11 cellular contexts compared by ENCODE assay signal in genomic region chr17:44967026-44967906, GRCh38. TPM values are rescaled to one million over a fixed set of nuclear protein-coding genes. Genes with fewer than 3 reads are reported as not detected.
A peak's percentile ranks its signal among the peaks of the same experiment; 100 is the strongest.
DNase-seq lines count a peak whose midpoint lies in the region; ATAC-seq and TF ChIP-seq lines count a peak whose summit lies in the region.
"Had no signal": no experiment of that assay in that cellular context is flagged by ENCODE, and none has a peak within 500 bp of the region (broad histone marks: within the 10 kb centered on the region; RNA-seq: fewer than 3 reads in every experiment).

No MANE protein-coding gene starts in this region.

- TF ChIP-seq POLR2A in esophagus muscularis mucosa (IDR thresholded peaks at IDR 0.05; ENCODE audit: low read depth) = no peak

- no peak overlapping the region for H3K27ac ChIP-seq in HUES48 (ENCODE audit: low read depth, low read length)
- no peak overlapping the region for H3K27ac ChIP-seq in esophagus muscularis mucosa (replicated peaks in 1 of 4)
- H3K27ac ChIP-seq in substantia nigra (ENCODE audit: low read depth, low read length, poor library complexity, severe bottlenecking) = no peak overlapping the region
- H3K27ac ChIP-seq: parathyroid adenoma had no signal

- H3K9me3 Mint-ChIP-seq in osteocyte (ENCODE audit: unreplicated experiment) = no peaks in the 10 kb centered on the region

- H3K9me3 ChIP-seq in HUES48 (ENCODE audit: control insufficient read depth, insufficient read depth, low read length) = no peaks in the 10 kb centered on the region
- H3K9me3 ChIP-seq in esophagus muscularis mucosa = no peaks in the 10 kb centered on the region

- TF ChIP-seq CTCF in esophagus muscularis mucosa (IDR thresholded peaks at IDR 0.05) (no peak), retinal pigment epithelial cell (conservative IDR thresholded peaks at IDR 0.05; ENCODE audit: low read depth, low read length) (no peak), osteocyte (IDR thresholded peaks at IDR 0.05) (no peak)

- DNase-seq in NCI-H2227 (lab: John Stamatoyannopoulos, UW; ENCODE audit: unreplicated experiment) (peak; percentile 58), NCI-H2227 treated with DMSO at 0.1 percent for 48 hours (lab: John Stamatoyannopoulos, UW) (no peak), esophagus muscularis mucosa (ENCODE audit: extremely low spot score) (no peak), retinal pigment epithelial cell (ENCODE audit: low read depth) (no peak), substantia nigra (lab: John Stamatoyannopoulos, UW) (no peak), osteocyte (ENCODE audit: extremely low spot score, unreplicated experiment) (no peak)

- no peaks in the 10 kb centered on the region for H3K36me3 Mint-ChIP-seq in osteocyte (ENCODE audit: unreplicated experiment)

- H3K9ac ChIP-seq in HUES48 (ENCODE audit: low read depth, low read length) = no peak overlapping the region
- H3K9ac ChIP-seq: parathyroid adenoma had no signal

- intact Hi-C loops in esophagus muscularis mucosa (cut with DNase I) = no loop called here

- H3K27ac Mint-ChIP-seq in osteocyte (ENCODE audit: unreplicated experiment) = no peak overlapping the region

- H3K4me1 Mint-ChIP-seq in osteocyte (ENCODE audit: unreplicated experiment) = peaks cover 16% of the 10 kb centered on the region

- H3K4me1 ChIP-seq in HUES48 (ENCODE audit: control insufficient read depth, insufficient read depth, low read length) (peaks cover 24% of the 10 kb centered on the region), esophagus muscularis mucosa (peaks cover 23 to 48% (median 45%) of the 10 kb centered on the region in 4 donors)
- H3K4me1 ChIP-seq: parathyroid adenoma had no signal

- peaks cover 31% of the 10 kb centered on the region for H3K27me3 Mint-ChIP-seq in osteocyte (ENCODE audit: unreplicated experiment)

- TF ChIP-seq EP300 in esophagus muscularis mucosa (IDR thresholded peaks at IDR 0.05) = no peak

- no peaks in the 10 kb centered on the region for H3K36me3 ChIP-seq in HUES48 (ENCODE audit: control insufficient read depth, insufficient read depth, low read length)
- no peaks in the 10 kb centered on the region for H3K36me3 ChIP-seq in esophagus muscularis mucosa

- no peak for ATAC-seq in GM21367 (IDR thresholded peaks at IDR 0.05; ENCODE audit: unreplicated experiment)

- H3K4me3 Mint-ChIP-seq in osteocyte (ENCODE audit: unreplicated experiment) = no peak overlapping the region

- H3K27me3 ChIP-seq in HUES48 (ENCODE audit: control insufficient read depth, insufficient read depth, low read length) (peaks cover 54% of the 10 kb centered on the region), esophagus muscularis mucosa (peaks cover 8 to 57% (median 21%) of the 10 kb centered on the region in 4 donors)

- H3K4me3 ChIP-seq in HUES48 (ENCODE audit: low read depth, low read length) (peak overlapping the region; percentile 37), esophagus muscularis mucosa (peak overlapping the region; percentile 55 to 61 (median 56)), retinal pigment epithelial cell (ENCODE audit: low read length) (peak overlapping the region; percentile 21)

- 9% methylated on average over 39 of the region's 76 CpGs for WGBS in esophagus muscularis mucosa

RNA-seq across cellular contexts. Expression of gene C1QL1, which starts 0.8 kb away (rescaled TPM):
- total RNA-seq in esophagus muscularis mucosa (10 to 100 TPM in 1 of 4 donors, 1 to 10 TPM in 3; 3.7 to 10.1 (median 6.3) TPM), osteocyte (1.2 and 1.4 TPM in 2 replicates)

RNA-seq across cellular contexts. Expression of gene KIF18B, which starts 19.7 kb away (rescaled TPM):
- total RNA-seq in esophagus muscularis mucosa (under 1 TPM in 1 of 4 donors, not detected in 3; 0.17 TPM), osteocyte (5.6 and 6.9 TPM in 2 replicates)

RNA-seq across cellular contexts. Expression of gene GFAP, which starts 52.0 kb away (rescaled TPM):
- total RNA-seq in esophagus muscularis mucosa (1 to 10 TPM in 2 of 4 donors, not detected in 2; 1.2 to 2.8 TPM), osteocyte (not detected in 2 replicates)
- total RNA-seq: dermis microvascular lymphatic vessel endothelial cell, SK-MEL-5 had no signal
